ENCODE assay signal across 16 cellular contexts in genomic region chr2:186709529-186710455, GRCh38.
"Had no signal": no experiment of that assay in that cellular context is flagged by ENCODE, and none has a peak within 500 bp of the region (broad histone marks: within the 10 kb centered on the region; RNA-seq: fewer than 3 reads in every experiment).

No MANE protein-coding gene starts in this region.

- DNase-seq: activated CD4-positive, alpha-beta T cell treated with anti-CD3 and anti-CD28 coated beads for 4 hours; activated CD8-positive, alpha-beta memory T cell treated with anti-CD3 and anti-CD28 coated beads, Interleukin-2, amount 50 U/mL, for 48 hours; activated gamma-delta T cell treated with Interleukin-2 at 50 U/mL for 16 hours; amniotic stem cell; cortex of kidney; effector CD4-positive, alpha-beta T cell; esophagus squamous epithelium; hypothalamus; left ventricle myocardium inferior; mucosa of descending colon; naive thymus-derived CD4-positive, alpha-beta T cell; ovary; stomach; testis; upper lobe of left lung had no signal

- ATAC-seq: mucosa of descending colon; naive thymus-derived CD4-positive, alpha-beta T cell; sciatic nerve had no signal
